In genomic region chr1:174242856-174243255, GRCh38 we compare ENCODE assay signal across 18 cellular contexts.
DNase-seq lines count a peak whose midpoint lies in the region; ATAC-seq and TF ChIP-seq lines count a peak whose summit lies in the region.
"Had no signal": no experiment of that assay in that cellular context is flagged by ENCODE, and none has a peak within 500 bp of the region (broad histone marks: within the 10 kb centered on the region; RNA-seq: fewer than 3 reads in every experiment).

No MANE protein-coding gene starts in this region.

- peak overlapping the region; percentile 16 to 67 for H3K27ac Mint-ChIP-seq in natural killer cell
- no peak overlapping the region for H3K27ac Mint-ChIP-seq in natural killer cell treated with Interleukin-12 subunit alpha and Interleukin-12 subunit beta and Interleukin-15 and Interleukin-18, amount 100 ng/mL, for 72 hours
- H3K27ac Mint-ChIP-seq in effector memory CD8-positive, alpha-beta T cell: peak overlapping the region; percentile 1 to 47
- peak overlapping the region; percentile 7 for H3K27ac Mint-ChIP-seq in memory B cell
- H3K27ac Mint-ChIP-seq: B cell; CD8-positive, alpha-beta T cell; HFFc6 had no signal

- H3K9me3 Mint-ChIP-seq in natural killer cell (no peaks in the 10 kb centered on the region), memory B cell (no peaks in the 10 kb centered on the region)
- H3K9me3 Mint-ChIP-seq in natural killer cell treated with Interleukin-12 subunit alpha and Interleukin-12 subunit beta and Interleukin-15 and Interleukin-18, amount 100 ng/mL, for 72 hours: no peaks in the 10 kb centered on the region
- no peaks in the 10 kb centered on the region for H3K9me3 Mint-ChIP-seq in effector memory CD8-positive, alpha-beta T cell
- H3K9me3 Mint-ChIP-seq: CD8-positive, alpha-beta T cell; HFFc6 had no signal

- H3K4me3 Mint-ChIP-seq in natural killer cell (no peak overlapping the region), memory B cell (no peak overlapping the region)
- H3K4me3 Mint-ChIP-seq in natural killer cell treated with Interleukin-12 subunit alpha and Interleukin-12 subunit beta and Interleukin-15 and Interleukin-18, amount 100 ng/mL, for 72 hours: no peak overlapping the region
- no peak overlapping the region for H3K4me3 Mint-ChIP-seq in effector memory CD8-positive, alpha-beta T cell
- H3K4me3 Mint-ChIP-seq: B cell; CD4-positive, CD25-positive, alpha-beta regulatory T cell; CD8-positive, alpha-beta T cell; HFFc6 had no signal

- TF ChIP-seq CTCF in natural killer cell (IDR thresholded peaks at IDR 0.05): no peak

- H3K27me3 Mint-ChIP-seq in natural killer cell (ENCODE audit: low read depth in 2 of 2): no peaks in the 10 kb centered on the region
- no peaks in the 10 kb centered on the region for H3K27me3 Mint-ChIP-seq in natural killer cell treated with Interleukin-12 subunit alpha and Interleukin-12 subunit beta and Interleukin-15 and Interleukin-18, amount 100 ng/mL, for 72 hours
- no peaks in the 10 kb centered on the region for H3K27me3 Mint-ChIP-seq in effector memory CD8-positive, alpha-beta T cell
- no peaks in the 10 kb centered on the region for H3K27me3 Mint-ChIP-seq in memory B cell
- H3K27me3 Mint-ChIP-seq: B cell; CD4-positive, CD25-positive, alpha-beta regulatory T cell had no signal

- DNase-seq in NCI-H2171 treated with DMSO at 0.1 percent for 48 hours (lab: John Stamatoyannopoulos, UW): peak; percentile 46
- DNase-seq in NCI-H2171 (lab: John Stamatoyannopoulos, UW): no peak
- DNase-seq in natural killer cell: no peak
- DNase-seq in natural killer cell treated with Interleukin-12 subunit alpha and Interleukin-12 subunit beta and Interleukin-15 and Interleukin-18, amount 100 ng/mL, for 72 hours (ENCODE audit: low spot score): no peak
- no peak for DNase-seq in effector memory CD8-positive, alpha-beta T cell
- DNase-seq in memory B cell (ENCODE audit: low spot score in 2 of 2): no peak
- no peak for DNase-seq in NCI-H748 treated with DMSO at 0.1 percent for 48 hours (lab: John Stamatoyannopoulos, UW)
- no peak for DNase-seq in hypothalamus (lab: John Stamatoyannopoulos, UW)
- DNase-seq: Caco-2; CD4-positive, CD25-positive, alpha-beta regulatory T cell; CD8-positive, alpha-beta T cell; DMS153; DND-41; GDM1; GOT3 had no signal

- peaks cover 15 to 21% of the 10 kb centered on the region in 2 donors for H3K4me1 Mint-ChIP-seq in natural killer cell
- H3K4me1 Mint-ChIP-seq in natural killer cell treated with Interleukin-12 subunit alpha and Interleukin-12 subunit beta and Interleukin-15 and Interleukin-18, amount 100 ng/mL, for 72 hours (ENCODE audit: low read depth in 2 of 2): peaks cover 8 to 13% of the 10 kb centered on the region in 2 donors
- H3K4me1 Mint-ChIP-seq in effector memory CD8-positive, alpha-beta T cell (ENCODE audit: low read depth in 2 of 2): peaks cover 6 to 17% of the 10 kb centered on the region in 2 donors
- peaks cover 3% of the 10 kb centered on the region for H3K4me1 Mint-ChIP-seq in memory B cell

- H3K36me3 Mint-ChIP-seq in natural killer cell (peaks cover 10% of the 10 kb centered on the region), memory B cell (peaks cover 24% of the 10 kb centered on the region)
- H3K36me3 Mint-ChIP-seq in natural killer cell treated with Interleukin-12 subunit alpha and Interleukin-12 subunit beta and Interleukin-15 and Interleukin-18, amount 100 ng/mL, for 72 hours: no peaks in the 10 kb centered on the region
- peaks cover 41% of the 10 kb centered on the region for H3K36me3 Mint-ChIP-seq in effector memory CD8-positive, alpha-beta T cell (ENCODE audit: insufficient read depth)

- intact Hi-C loops in natural killer cell (cut with micrococcal nuclease): no loop called here

- ATAC-seq in natural killer cell (no peak), memory B cell (ENCODE audit: low read depth) (no peak)
- no peak for ATAC-seq in natural killer cell treated with Interleukin-12 subunit alpha and Interleukin-12 subunit beta and Interleukin-15 and Interleukin-18, amount 100 ng/mL, for 72 hours
- ATAC-seq in effector memory CD8-positive, alpha-beta T cell (replicated peaks): no peak
- ATAC-seq: CD8-positive, alpha-beta T cell; GM12878 had no signal

Comparison
In these comparisons a context has a peak if more than half of its experiments do, and no peak if none do; other contexts are left out.
1. H3K27ac Mint-ChIP-seq: peak in natural killer cell (2 of 2), effector memory CD8-positive, alpha-beta T cell (2 of 2) and memory B cell (single experiment); none in natural killer cell treated with Interleukin-12 subunit alpha and Interleukin-12 subunit beta and Interleukin-15 and Interleukin-18, amount 100 ng/mL, for 72 hours (0 of 2).